Comparison of ENCODE assay signal across 9 cellular contexts in genomic region chr7:69967699-69968450, GRCh38.
DNase-seq lines count a peak whose midpoint lies in the region; ATAC-seq and TF ChIP-seq lines count a peak whose summit lies in the region.
"Had no signal": no experiment of that assay in that cellular context is flagged by ENCODE, and none has a peak within 500 bp of the region (broad histone marks: within the 10 kb centered on the region; RNA-seq: fewer than 3 reads in every experiment).

No MANE protein-coding gene starts in this region.

- H3K79me2 ChIP-seq in DOHH2 (ENCODE audit: control insufficient read depth, low read length) = peaks cover 58% of the 10 kb centered on the region

- no peaks in the 10 kb centered on the region for H3K36me3 ChIP-seq in DOHH2 (ENCODE audit: control insufficient read depth, low read length)

- no peaks in the 10 kb centered on the region for H3K9me2 ChIP-seq in DOHH2 (replicated peaks; ENCODE audit: control insufficient read depth, low read length)

- no peaks in the 10 kb centered on the region for H3K9me3 Mint-ChIP-seq in memory B cell

- peak; percentile 10 for DNase-seq in cerebellar cortex (ENCODE audit: low spot score)
- no peak for DNase-seq in memory B cell (ENCODE audit: low spot score in 2 of 2)
- no peak for DNase-seq in middle frontal gyrus (ENCODE audit: extremely low spot score, low spot score)
- DNase-seq in foreskin fibroblast = no peak
- no peak for DNase-seq in anterior cingulate cortex (lab: John Stamatoyannopoulos, UW)
- DNase-seq: NCI-H524 treated with DMSO at 0.1 percent for 48 hours had no signal

- no peak overlapping the region for H3K4me3 Mint-ChIP-seq in memory B cell

- no peaks in the 10 kb centered on the region for H3K27me3 Mint-ChIP-seq in memory B cell

- no peaks in the 10 kb centered on the region for H3K27me3 ChIP-seq in DOHH2 (ENCODE audit: control insufficient read depth, low read length)

- H3K27ac ChIP-seq in DOHH2 (ENCODE audit: low read depth, low read length) = no peak overlapping the region

- H3K4me1 ChIP-seq in DOHH2 (ENCODE audit: control insufficient read depth, low read length) = peaks cover 50% of the 10 kb centered on the region

- no peaks in the 10 kb centered on the region for H4K20me1 ChIP-seq in DOHH2 (ENCODE audit: control insufficient read depth, insufficient read depth, low read depth, low read length)

- peaks cover 8% of the 10 kb centered on the region for H3F3A ChIP-seq in DOHH2 (ENCODE audit: control insufficient read depth, insufficient read depth)

- ATAC-seq in HG02938 (IDR thresholded peaks at IDR 0.05; ENCODE audit: unreplicated experiment) (peak; percentile 51), memory B cell (ENCODE audit: low read depth) (no peak), HG03354 (IDR thresholded peaks at IDR 0.05; ENCODE audit: poor library complexity, severe bottlenecking, unreplicated experiment) (no peak)

- H3K36me3 Mint-ChIP-seq in memory B cell = no peaks in the 10 kb centered on the region

- TF ChIP-seq CTCF in DOHH2 (IDR thresholded peaks at IDR 0.05; ENCODE audit: low read depth, low read length, poor library complexity, severe bottlenecking) (no peak), foreskin fibroblast (IDR thresholded peaks at IDR 0.05; ENCODE audit: low read depth, low read length) (no peak)

- no peaks in the 10 kb centered on the region for H3K9me3 ChIP-seq in DOHH2 (ENCODE audit: control insufficient read depth, insufficient read depth, low read length)

- H3K4me1 Mint-ChIP-seq in memory B cell = peaks cover 34% of the 10 kb centered on the region

- peak overlapping the region; percentile 31 for H3K27ac Mint-ChIP-seq in memory B cell

- H3K4me3 ChIP-seq in DOHH2 (ENCODE audit: low read length) (no peak overlapping the region), foreskin fibroblast (ENCODE audit: low read depth in 1 of 2, low read length in 2 of 2) (no peak overlapping the region)

- H3K4me2 ChIP-seq in DOHH2 (ENCODE audit: low read length) = peak overlapping the region; percentile 7; the same call in 1 of the 2 replicates
